Comparison of ENCODE assay signal across 28 cellular contexts in genomic region chr12:18634382-18634781, GRCh38.
"Had no signal": no experiment of that assay in that cellular context is flagged by ENCODE, and none has a peak within 500 bp of the region (broad histone marks: within the 10 kb centered on the region; RNA-seq: fewer than 3 reads in every experiment).

No MANE protein-coding gene starts in this region.

- H3K9me3 ChIP-seq: stomach, suprapubic skin, testis, thoracic aorta, thyroid gland, tibial artery, tibial nerve, transverse colon, upper lobe of left lung, upper lobe of right lung, uterus, vagina had no signal

- H3K27ac Mint-ChIP-seq: stimulated activated effector memory CD8-positive, alpha-beta T cell treated with anti-CD3 and anti-CD28 coated beads, Interleukin-12 subunit alpha, Interleukin-12 subunit beta, amount 100 ng/mL, for 72 hours; stimulated activated memory B cell treated with anti-CD40 and anti-IgM and Interleukin-4, amounts not matched to agents 10 μg/mL and 1 μg/mL and 100 μg/mL, for 72 hours; stimulated activated naive B cell treated with anti-CD40 and anti-IgM and Interleukin-4, amounts not matched to agents 10 μg/mL and 1 μg/mL and 100 μg/mL, for 72 hours; stimulated activated naive CD8-positive, alpha-beta T cell treated with anti-CD3 and anti-CD28 coated beads, Interleukin-15, amount 100 ng/mL, for 72 hours; stimulated activated naive CD8-positive, alpha-beta T cell treated with anti-CD3 and anti-CD28 coated beads, Interleukin-15, Interleukin-2, amounts not matched to agents 100 ng/mL and 50 ng/mL, for 24 hours; type B pancreatic cell had no signal

- H3K36me3 Mint-ChIP-seq: stimulated activated effector memory CD8-positive, alpha-beta T cell treated with anti-CD3 and anti-CD28 coated beads, Interleukin-12 subunit alpha, Interleukin-12 subunit beta, amount 100 ng/mL, for 72 hours; stimulated activated memory B cell treated with anti-CD40 and anti-IgM and Interleukin-4, amounts not matched to agents 10 μg/mL and 1 μg/mL and 100 μg/mL, for 72 hours; stimulated activated naive B cell treated with anti-CD40 and anti-IgM and Interleukin-4, amounts not matched to agents 10 μg/mL and 1 μg/mL and 100 μg/mL, for 72 hours had no signal

- H3K27me3 Mint-ChIP-seq: stimulated activated memory B cell treated with anti-CD40 and anti-IgM and Interleukin-4, amounts not matched to agents 10 μg/mL and 1 μg/mL and 100 μg/mL, for 72 hours; stimulated activated naive B cell treated with anti-CD40 and anti-IgM and Interleukin-4, amounts not matched to agents 10 μg/mL and 1 μg/mL and 100 μg/mL, for 72 hours; stimulated activated naive CD8-positive, alpha-beta T cell treated with anti-CD3 and anti-CD28 coated beads, Interleukin-15, amount 100 ng/mL, for 72 hours; stimulated activated naive CD8-positive, alpha-beta T cell treated with anti-CD3 and anti-CD28 coated beads, Interleukin-15, Interleukin-2, amounts not matched to agents 100 ng/mL and 50 ng/mL, for 24 hours; type B pancreatic cell had no signal

- H3K36me3 ChIP-seq: suprapubic skin, thoracic aorta, thyroid gland, tibial artery, tibial nerve, transverse colon, upper lobe of left lung, upper lobe of right lung, uterus, vagina had no signal

- H3K27me3 ChIP-seq: stomach, suprapubic skin, testis, thyroid gland, tibial artery, tibial nerve, transverse colon, upper lobe of left lung, upper lobe of right lung, uterus, vagina had no signal

- ATAC-seq: stimulated activated effector memory CD8-positive, alpha-beta T cell treated with anti-CD3 and anti-CD28 coated beads, Interleukin-12 subunit alpha, Interleukin-12 subunit beta, amount 100 ng/mL, for 72 hours; stimulated activated memory B cell treated with anti-CD40 and anti-IgM and Interleukin-4, amounts not matched to agents 10 μg/mL and 1 μg/mL and 100 μg/mL, for 72 hours; stimulated activated naive B cell treated with anti-CD40 and anti-IgM and Interleukin-4, amounts not matched to agents 10 μg/mL and 1 μg/mL and 100 μg/mL, for 72 hours; stimulated activated naive CD8-positive, alpha-beta T cell treated with anti-CD3 and anti-CD28 coated beads, Interleukin-15, amount 100 ng/mL, for 72 hours; stimulated activated naive CD8-positive, alpha-beta T cell treated with anti-CD3 and anti-CD28 coated beads, Interleukin-15, Interleukin-2, amounts not matched to agents 100 U/mL and 50 U/mL, for 24 hours; upper lobe of right lung had no signal

- H3K4me3 ChIP-seq: stomach, suprapubic skin, testis, thoracic aorta, thyroid gland, tibial artery, tibial nerve, transverse colon, upper lobe of left lung, upper lobe of right lung, uterus, vagina had no signal

- DNase-seq: stimulated activated CD4-positive, alpha-beta T cell treated with anti-CD3 and anti-CD28 coated beads, Interleukin-2, amount 100 ng/mL, for 48 hours; stimulated activated CD4-positive, alpha-beta T cell treated with anti-CD3 and anti-CD28 coated beads, Interleukin-4, amount 100 ng/mL, for 1 hour; stimulated activated CD4-positive, alpha-beta T cell treated with anti-CD3 and anti-CD28 coated beads, Interleukin-4, amount 100 ng/mL, for 24 hours; stimulated activated CD4-positive, alpha-beta T cell treated with anti-CD3 and anti-CD28 coated beads, Interleukin-4, amount 100 ng/mL, for 4 hours; stimulated activated CD8-positive, alpha-beta memory T cell treated with anti-CD3 and anti-CD28 coated beads, Interleukin-4, amount 100 ng/mL, for 48 hours; stimulated activated naive B cell treated with anti-CD40 and anti-IgM and Interleukin-4, amounts not matched to agents 10 μg/mL and 1 μg/mL and 100 μg/mL, for 72 hours; stimulated activated naive CD4-positive, alpha-beta T cell; stimulated activated naive CD4-positive, alpha-beta T cell treated with Interleukin-2 at 50 U/mL for 16 hours; stimulated activated naive CD8-positive, alpha-beta T cell treated with anti-CD3 and anti-CD28 coated beads, Interleukin-15, amount 100 ng/mL, for 72 hours; stimulated activated naive CD8-positive, alpha-beta T cell treated with anti-CD3 and anti-CD28 coated beads, Interleukin-15, Interleukin-2, amounts not matched to agents 100 U/mL and 50 U/mL, for 24 hours; stomach; substantia nigra; testis; thyroid gland; tibial artery; transverse colon; trophoblast cell; upper lobe of left lung; upper lobe of right lung; uterus had no signal

- H3K27ac ChIP-seq: stomach, suprapubic skin, testis, thoracic aorta, thyroid gland, tibial artery, tibial nerve, transverse colon, upper lobe of left lung, upper lobe of right lung, uterus, vagina had no signal

- H3K4me3 Mint-ChIP-seq: stimulated activated effector memory CD8-positive, alpha-beta T cell treated with anti-CD3 and anti-CD28 coated beads, Interleukin-12 subunit alpha, Interleukin-12 subunit beta, amount 100 ng/mL, for 72 hours; stimulated activated memory B cell treated with anti-CD40 and anti-IgM and Interleukin-4, amounts not matched to agents 10 μg/mL and 1 μg/mL and 100 μg/mL, for 72 hours; stimulated activated naive B cell treated with anti-CD40 and anti-IgM and Interleukin-4, amounts not matched to agents 10 μg/mL and 1 μg/mL and 100 μg/mL, for 72 hours; stimulated activated naive CD8-positive, alpha-beta T cell treated with anti-CD3 and anti-CD28 coated beads, Interleukin-15, amount 100 ng/mL, for 72 hours; stimulated activated naive CD8-positive, alpha-beta T cell treated with anti-CD3 and anti-CD28 coated beads, Interleukin-15, Interleukin-2, amounts not matched to agents 100 ng/mL and 50 ng/mL, for 24 hours; type B pancreatic cell had no signal

- H3K9me3 Mint-ChIP-seq: type B pancreatic cell had no signal

- H3K4me1 Mint-ChIP-seq: stimulated activated effector memory CD8-positive, alpha-beta T cell treated with anti-CD3 and anti-CD28 coated beads, Interleukin-12 subunit alpha, Interleukin-12 subunit beta, amount 100 ng/mL, for 72 hours; stimulated activated memory B cell treated with anti-CD40 and anti-IgM and Interleukin-4, amounts not matched to agents 10 μg/mL and 1 μg/mL and 100 μg/mL, for 72 hours; stimulated activated naive B cell treated with anti-CD40 and anti-IgM and Interleukin-4, amounts not matched to agents 10 μg/mL and 1 μg/mL and 100 μg/mL, for 72 hours; stimulated activated naive CD8-positive, alpha-beta T cell treated with anti-CD3 and anti-CD28 coated beads, Interleukin-15, amount 100 ng/mL, for 72 hours had no signal

- H3K4me1 ChIP-seq: stomach, suprapubic skin, testis, thyroid gland, tibial artery, tibial nerve, transverse colon, upper lobe of left lung, upper lobe of right lung, uterus, vagina had no signal
